In the genomic region with DNA sequence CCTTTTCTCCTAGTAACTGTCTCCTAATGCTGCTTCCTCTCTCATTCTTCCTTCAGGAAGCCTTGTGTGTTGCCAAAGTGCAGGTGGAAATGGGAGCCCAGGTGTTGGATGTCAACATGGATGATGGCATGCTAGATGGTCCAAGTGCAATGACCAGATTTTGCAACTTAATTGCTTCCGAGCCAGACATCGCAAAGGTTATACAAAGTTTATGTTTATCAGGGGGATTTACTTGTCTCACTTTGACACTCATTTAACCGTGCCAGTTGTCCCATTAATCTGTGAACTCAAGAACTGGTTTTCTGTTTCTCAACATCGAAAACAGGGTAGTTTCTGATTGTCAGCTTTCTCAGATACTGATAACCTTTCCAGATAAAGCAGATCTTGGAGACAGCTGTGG, we compare ENCODE assay signal across 1 cellular context.
TF ChIP-seq lines count a peak whose summit lies in the region.

No MANE protein-coding gene starts in this region.

TF ChIP-seq in liver, 16 proteins besides CTCF, POLR2A, EP300 and RAD21 (continued from another document):
- TF ChIP-seq ATF3 (IDR thresholded peaks at IDR 0.05) (peak; percentile 44), RXRA (IDR thresholded peaks at IDR 0.05) (peak; percentile 96 to 99), YY1 (IDR thresholded peaks at IDR 0.05) (peak; percentile 70), FOXA1 (IDR thresholded peaks at IDR 0.05) (peak; percentile 65), TAF1 (conservative IDR thresholded peaks at IDR 0.05) (no peak)
